ENCODE assay signal across 8 cellular contexts in genomic region chr10:102713483-102713813, GRCh38. TPM values are rescaled to one million over a fixed set of nuclear protein-coding genes. Genes with fewer than 3 reads are reported as not detected.
A peak's percentile ranks its signal among the peaks of the same experiment; 100 is the strongest.
DNase-seq lines count a peak whose midpoint lies in the region; ATAC-seq, FAIRE-seq and TF ChIP-seq lines count a peak whose summit lies in the region.

No MANE protein-coding gene starts in this region.

- peaks cover 60% of the 10 kb centered on the region for H3K4me1 Mint-ChIP-seq in stimulated activated memory B cell treated with anti-CD40 and anti-IgM and Interleukin-4, amounts not matched to agents 10 μg/mL and 1 μg/mL and 100 μg/mL, for 72 hours

- H3K27ac Mint-ChIP-seq in stimulated activated memory B cell treated with anti-CD40 and anti-IgM and Interleukin-4, amounts not matched to agents 10 μg/mL and 1 μg/mL and 100 μg/mL, for 72 hours, result peak overlapping the region; percentile 92

- no peaks in the 10 kb centered on the region for H3K27me3 ChIP-seq in adipocyte (replicated peaks; ENCODE audit: control insufficient read depth, insufficient read depth, low read length)

- DNase-seq in A549 (ENCODE audit: low read depth in 1 of 2, low spot score in 1 of 2), result peak in 1 of 2 experiments; percentile 97
- no peak for DNase-seq in adipocyte (ENCODE audit: low read depth)
- no peak for DNase-seq in activated effector memory CD4-positive, alpha-beta T cell treated with anti-CD3 and anti-CD28 coated beads, Interleukin-2, amount 50 U/mL, for 16 hours

- POLR2A ChIA-PET in A549 (lab: Yijun Ruan, JAX), result interaction anchor here (0.6 to 2.5 kb wide), 9 partner anchors 12 to 599 kb away, joined by 3 to 15 read pairs (median 6); partner anchors contain the start of genes NT5C2 and WBP1L

- CTCF ChIA-PET in A549 (lab: Yijun Ruan, JAX), result interaction anchor here (0.8 to 3.8 kb wide), 20 partner anchors 9 to 290 kb away, joined by 3 to 15 read pairs (median 4); partner anchors contain the start of gene TRIM8

- H3K36me3 ChIP-seq in adipocyte (ENCODE audit: control insufficient read depth, insufficient read depth, low read length, severe bottlenecking), result no peaks in the 10 kb centered on the region

- TF ChIP-seq RAD21 in A549 (conservative IDR thresholded peaks at IDR 0.05 in 1 of 2, IDR thresholded peaks at IDR 0.05 in 1 of 2), result no peak

- H3K9me3 Mint-ChIP-seq in stimulated activated memory B cell treated with anti-CD40 and anti-IgM and Interleukin-4, amounts not matched to agents 10 μg/mL and 1 μg/mL and 100 μg/mL, for 72 hours, result no peaks in the 10 kb centered on the region

- FAIRE-seq in A549 (lab: Jason Lieb, UNC), result no peak

- WGBS in A549 (ENCODE audit: missing lambda C conversion rate), result 2% methylated on average over 15 of the region's 16 CpGs

- peaks cover 16% of the 10 kb centered on the region for H3K36me3 Mint-ChIP-seq in stimulated activated memory B cell treated with anti-CD40 and anti-IgM and Interleukin-4, amounts not matched to agents 10 μg/mL and 1 μg/mL and 100 μg/mL, for 72 hours

- no peak for TF ChIP-seq POLR2A in A549 (IDR thresholded peaks at IDR 0.05; ENCODE audit: low read length)
- TF ChIP-seq POLR2A in GM18526 (IDR thresholded peaks at IDR 0.05; ENCODE audit: extremely low read depth, insufficient read length), result peak; percentile 56

- no peaks in the 10 kb centered on the region for H3K27me3 Mint-ChIP-seq in stimulated activated memory B cell treated with anti-CD40 and anti-IgM and Interleukin-4, amounts not matched to agents 10 μg/mL and 1 μg/mL and 100 μg/mL, for 72 hours

- H3K9ac ChIP-seq in adipocyte (ENCODE audit: low read length), result peak overlapping the region; percentile 91

- TF ChIP-seq EP300 in A549 (IDR thresholded peaks at IDR 0.05), result no peak

- no peaks in the 10 kb centered on the region for H3K9me3 ChIP-seq in A549
- H3K9me3 ChIP-seq in adipocyte (ENCODE audit: control insufficient read depth, low read length), result no peaks in the 10 kb centered on the region
- H3K9me3 ChIP-seq in iPS-18c (ENCODE audit: control insufficient read depth, insufficient read depth, low read length), result peaks cover 2% of the 10 kb centered on the region

- H3K27ac ChIP-seq in A549, result peak overlapping the region; percentile 88 to 94

- H3K4me1 ChIP-seq in A549 (peaks cover 29% of the 10 kb centered on the region), adipocyte (ENCODE audit: control insufficient read depth, insufficient read depth, low read length) (peaks cover 29% of the 10 kb centered on the region)

- ATAC-seq in A549 (peak in 1 of 2 experiments; percentile 86; a peak in 3 of 6 replicates), HG03520 (IDR thresholded peaks at IDR 0.05; ENCODE audit: unreplicated experiment) (peak; percentile 34), GM19467 (IDR thresholded peaks at IDR 0.05; ENCODE audit: unreplicated experiment) (no peak)
- ATAC-seq in stimulated activated memory B cell treated with anti-CD40 and anti-IgM and Interleukin-4, amounts not matched to agents 10 μg/mL and 1 μg/mL and 100 μg/mL, for 72 hours, result peak; percentile 72

- peak overlapping the region; percentile 83 for H3K4me3 Mint-ChIP-seq in stimulated activated memory B cell treated with anti-CD40 and anti-IgM and Interleukin-4, amounts not matched to agents 10 μg/mL and 1 μg/mL and 100 μg/mL, for 72 hours

- H3K4me3 ChIP-seq in A549 (peak overlapping the region; percentile 95), adipocyte (ENCODE audit: low read length) (peak overlapping the region; percentile 94), iPS-18c (ENCODE audit: insufficient read depth, low read depth, low read length) (peak overlapping the region; percentile 99)

- H3K4me2 ChIP-seq in A549, result peak overlapping the region; percentile 85

- TF ChIP-seq CTCF in A549 (IDR thresholded peaks at IDR 0.05), result peak; percentile 15; the same call in 1 of the 3 replicates

TF ChIP-seq in A549, 52 proteins besides CTCF, POLR2A, EP300 and RAD21:
- no peak for TF ChIP-seq MAZ (IDR thresholded peaks at IDR 0.05; ENCODE audit: borderline replicate concordance, low read depth, low read length)
- TF ChIP-seq TP53 (CRISPR knock-in tag; IDR thresholded peaks at IDR 0.05), result no peak
- TF ChIP-seq, protein P1, sequence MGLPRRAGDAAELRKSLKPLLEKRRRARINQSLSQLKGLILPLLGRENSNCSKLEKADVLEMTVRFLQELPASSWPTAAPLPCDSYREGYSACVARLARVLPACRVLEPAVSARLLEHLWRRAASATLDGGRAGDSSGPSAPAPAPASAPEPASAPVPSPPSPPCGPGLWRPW (IDR thresholded peaks at IDR 0.05), result no peak
- TF ChIP-seq EHF (CRISPR knock-in tag; IDR thresholded peaks at IDR 0.05), result no peak
- TF ChIP-seq CBX8 (IDR thresholded peaks at IDR 0.05), result no peak
- no peak for TF ChIP-seq ESRRA (IDR thresholded peaks at IDR 0.05; ENCODE audit: borderline replicate concordance, low read length)
- TF ChIP-seq CHD4 (IDR thresholded peaks at IDR 0.05; ENCODE audit: borderline replicate concordance), result no peak
- no peak for TF ChIP-seq JUNB (IDR thresholded peaks at IDR 0.05)
- no peak for TF ChIP-seq TFCP2L1 (CRISPR knock-in tag; IDR thresholded peaks at IDR 0.05)
- no peak for TF ChIP-seq MAFK (IDR thresholded peaks at IDR 0.05; ENCODE audit: partially characterized antibody)
- TF ChIP-seq, protein P2, sequence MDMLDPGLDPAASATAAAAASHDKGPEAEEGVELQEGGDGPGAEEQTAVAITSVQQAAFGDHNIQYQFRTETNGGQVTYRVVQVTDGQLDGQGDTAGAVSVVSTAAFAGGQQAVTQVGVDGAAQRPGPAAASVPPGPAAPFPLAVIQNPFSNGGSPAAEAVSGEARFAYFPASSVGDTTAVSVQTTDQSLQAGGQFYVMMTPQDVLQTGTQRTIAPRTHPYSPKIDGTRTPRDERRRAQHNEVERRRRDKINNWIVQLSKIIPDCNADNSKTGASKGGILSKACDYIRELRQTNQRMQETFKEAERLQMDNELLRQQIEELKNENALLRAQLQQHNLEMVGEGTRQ (IDR thresholded peaks at IDR 0.05), result no peak
- no peak for TF ChIP-seq ZNF302 (CRISPR knock-in tag; IDR thresholded peaks at IDR 0.05)
- TF ChIP-seq SREBF2 (IDR thresholded peaks at IDR 0.05), result no peak
- TF ChIP-seq BHLHE40 (IDR thresholded peaks at IDR 0.05; ENCODE audit: low read depth, low read length), result no peak
- TF ChIP-seq, protein P3, sequence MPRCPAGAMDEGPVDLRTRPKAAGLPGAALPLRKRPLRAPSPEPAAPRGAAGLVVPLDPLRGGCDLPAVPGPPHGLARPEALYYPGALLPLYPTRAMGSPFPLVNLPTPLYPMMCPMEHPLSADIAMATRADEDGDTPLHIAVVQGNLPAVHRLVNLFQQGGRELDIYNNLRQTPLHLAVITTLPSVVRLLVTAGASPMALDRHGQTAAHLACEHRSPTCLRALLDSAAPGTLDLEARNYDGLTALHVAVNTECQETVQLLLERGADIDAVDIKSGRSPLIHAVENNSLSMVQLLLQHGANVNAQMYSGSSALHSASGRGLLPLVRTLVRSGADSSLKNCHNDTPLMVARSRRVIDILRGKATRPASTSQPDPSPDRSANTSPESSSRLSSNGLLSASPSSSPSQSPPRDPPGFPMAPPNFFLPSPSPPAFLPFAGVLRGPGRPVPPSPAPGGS (IDR thresholded peaks at IDR 0.05), result no peak

RNA-seq across cellular contexts. Expression of gene ARL3, which starts 0.7 kb away (rescaled TPM):
- polyA plus RNA-seq in A549 (2011; rRNA removed) (18.2 and 20.2 TPM in 2 replicates), A549 (2017; fragmentation: RNase III; extraction: RNeasy Plus Mini Kit Qiagen cat#74134 plus additional on column Dnase treatment) (20.7 to 22.7 TPM (median 21.3 TPM) in 3 replicates)
- polyA plus RNA-seq in A549 (2012; cell fraction: cytosol; rRNA removed), result 9.1 and 9.9 TPM in 2 replicates
- polyA plus RNA-seq in A549 (2012; cell fraction: nucleus; rRNA removed), result 2.0 and 3.5 TPM in 2 replicates
- polyA minus RNA-seq in A549 (2011; rRNA and poly(A)+ RNA removed), result 5.0 and 5.8 TPM in 2 replicates

RNA-seq across cellular contexts. Expression of gene SFXN2, which starts 1.0 kb away (rescaled TPM):
- polyA plus RNA-seq in A549 (2011; rRNA removed) (4.7 and 5.6 TPM in 2 replicates), A549 (2017; fragmentation: RNase III; extraction: RNeasy Plus Mini Kit Qiagen cat#74134 plus additional on column Dnase treatment) (7.4 to 8.5 TPM (median 7.9 TPM) in 3 replicates)
- polyA plus RNA-seq in A549 (2012; cell fraction: cytosol; rRNA removed), result 5.9 TPM in 2 replicates
- 13.7 and 15.5 TPM in 2 replicates for polyA plus RNA-seq in A549 (2012; cell fraction: nucleus; rRNA removed)
- polyA minus RNA-seq in A549 (2011; rRNA and poly(A)+ RNA removed), result 15.0 and 15.8 TPM in 2 replicates

RNA-seq across cellular contexts. Expression of gene WBP1L, which starts 30.3 kb away (rescaled TPM):
- polyA plus RNA-seq in A549 (2011; rRNA removed) (23.5 and 25.1 TPM in 2 replicates), A549 (2017; fragmentation: RNase III; extraction: RNeasy Plus Mini Kit Qiagen cat#74134 plus additional on column Dnase treatment) (17.4 to 20.7 TPM (median 19.8 TPM) in 3 replicates)
- 14.2 and 20.7 TPM in 2 replicates for polyA plus RNA-seq in A549 (2012; cell fraction: cytosol; rRNA removed)
- polyA plus RNA-seq in A549 (2012; cell fraction: nucleus; rRNA removed), result 10.9 and 11.9 TPM in 2 replicates
- polyA minus RNA-seq in A549 (2011; rRNA and poly(A)+ RNA removed), result 44.6 and 50.3 TPM in 2 replicates
